ENCODE assay signal across 8 cellular contexts in genomic region chr6:110180228-110181008, GRCh38. TPM values are rescaled to one million over a fixed set of nuclear protein-coding genes. Genes with fewer than 3 reads are reported as not detected.
DNase-seq lines count a peak whose midpoint lies in the region; ATAC-seq and TF ChIP-seq lines count a peak whose summit lies in the region.

Gene CDC40 (plus strand): TSS chr6:110180427. CDS start chr6:110180445, 18 bp downstream.

- peaks cover 8% of the 10 kb centered on the region for H3K9me3 Mint-ChIP-seq in glutamatergic neuron (ENCODE audit: unreplicated experiment)

- H3K27me3 ChIP-seq in uterus: no peaks in the 10 kb centered on the region

- no peak for TF ChIP-seq POLR2A in uterus (IDR thresholded peaks at IDR 0.05)

- H3K36me3 ChIP-seq in uterus: no peaks in the 10 kb centered on the region

- ATAC-seq in GM18873 (IDR thresholded peaks at IDR 0.05; ENCODE audit: low FRiP score, unreplicated experiment) (peak; percentile 50), HG03108 (IDR thresholded peaks at IDR 0.05; ENCODE audit: unreplicated experiment) (peak; percentile 41)

- H3K36me3 Mint-ChIP-seq in glutamatergic neuron (ENCODE audit: unreplicated experiment): no peaks in the 10 kb centered on the region

- TF ChIP-seq CTCF in glutamatergic neuron (IDR thresholded peaks at IDR 0.05; ENCODE audit: partially characterized antibody, unreplicated experiment) (no peak), uterus (IDR thresholded peaks at IDR 0.05) (no peak)

- peak within 1 kb of the TSS; percentile 92 to 95 for H3K27ac ChIP-seq in uterus

- peak within 1 kb of the TSS; percentile 84 to 89 for H3K4me3 ChIP-seq in uterus

- intact Hi-C loops in posterior vena cava (cut with DNase I) (loop anchor here in 1 of 2 donors (10.0 kb wide), 1 partner anchor 214 kb away; no protein-coding TSS in a partner anchor), uterus (cut with DNase I; ENCODE audit: low total_unique reads) (no loop called here)

- H3K4me3 Mint-ChIP-seq in glutamatergic neuron (ENCODE audit: unreplicated experiment): peak within 1 kb of the TSS; percentile 85

- peaks cover 3% of the 10 kb centered on the region for H3K27me3 Mint-ChIP-seq in glutamatergic neuron (ENCODE audit: unreplicated experiment)

- H3K27ac Mint-ChIP-seq in glutamatergic neuron (ENCODE audit: unreplicated experiment): peak within 1 kb of the TSS; percentile 49

- H3K4me1 ChIP-seq in uterus: peaks cover 11 to 15% of the 10 kb centered on the region in 2 donors

- H3K4me1 Mint-ChIP-seq in glutamatergic neuron (ENCODE audit: low read depth, unreplicated experiment): peaks cover 2% of the 10 kb centered on the region

- H3K9me3 ChIP-seq in uterus: no peaks in the 10 kb centered on the region

- DNase-seq in AG08395 (ENCODE audit: low spot score) (peak; percentile 44), glutamatergic neuron (peak; percentile 50), posterior vena cava (ENCODE audit: low spot score) (peak; percentile 88), uterus (peak; percentile 58 to 65)
- DNase-seq in activated T-helper 9 cell treated with anti-CD3 and anti-CD28 coated beads, Interleukin-2, amount 50 U/mL, for 16 hours (ENCODE audit: low read depth): peak; percentile 35

TF ChIP-seq in PFSK-1, 5 proteins besides CTCF, POLR2A, EP300 and RAD21:
- peak; percentile 61; the same call in 1 of the 2 replicates for TF ChIP-seq POLR2AphosphoS5 (IDR thresholded peaks at IDR 0.05; ENCODE audit: low read depth, low read length)
- peak; percentile 61; the same call in 1 of the 2 replicates for TF ChIP-seq TAF1 (IDR thresholded peaks at IDR 0.05; ENCODE audit: borderline replicate concordance, insufficient read depth, low read length)
- no peak for TF ChIP-seq REST (IDR thresholded peaks at IDR 0.05; ENCODE audit: insufficient read depth in 1 of 2, low read depth in 2 of 2, low read length in 2 of 2)

RNA-seq across cellular contexts. Expression of gene CDC40, which starts in this region (rescaled TPM):
- 7.5 TPM for polyA plus RNA-seq in PFSK-1 (2012; ENCODE audit: insufficient read length, low read depth)
- total RNA-seq in glutamatergic neuron (ENCODE audit: unreplicated experiment) (17.8 TPM), posterior vena cava (10 to 100 TPM; 19.5 to 20.0 TPM), uterus (10 to 100 TPM; 20.3 to 34.8 (median 23.4) TPM)

Comparison
In these comparisons a context has a peak if more than half of its experiments do, and no peak if none do; other contexts are left out.
1. Peak in every context shown above with its lines: DNase-seq, ATAC-seq, H3K4me3 ChIP-seq and H3K27ac ChIP-seq.
2. DNase-seq: peak in every context shown above with its lines; median percentile 88 in posterior vena cava; 62 in uterus; 50 in glutamatergic neuron; 44 in AG08395; 35 in activated T-helper 9 cell treated with anti-CD3 and anti-CD28 coated beads, Interleukin-2, amount 50 U/mL, for 16 hours.